28 cellular contexts compared by ENCODE assay signal in genomic region chr11:31690516-31690915, GRCh38.
"Had no signal": no experiment of that assay in that cellular context is flagged by ENCODE, and none has a peak within 500 bp of the region (broad histone marks: within the 10 kb centered on the region; RNA-seq: fewer than 3 reads in every experiment).

No MANE protein-coding gene starts in this region.

- DNase-seq: activated B cell treated with CpG ODN at 0.5 μM for 24 hours; activated CD4-positive, alpha-beta T cell treated with anti-CD3 and anti-CD28 coated beads for 48 hours; activated CD4-positive, alpha-beta T cell treated with anti-CD3 and anti-CD28 coated beads, Interleukin-2, amount 50 U/mL, for 1 hour; activated CD4-positive, alpha-beta T cell treated with anti-CD3 and anti-CD28 coated beads, Interleukin-2, amount 50 U/mL, for 48 hours; activated CD8-positive, alpha-beta memory T cell treated with anti-CD3 and anti-CD28 coated beads for 24 hours; activated CD8-positive, alpha-beta T cell treated with anti-CD3 and anti-CD28 coated beads for 36 hours; activated effector memory CD4-positive, alpha-beta T cell treated with Interleukin-2 at 50 U/mL for 16 hours; activated gamma-delta T cell treated with Interleukin-2 at 50 U/mL for 16 hours; activated naive CD4-positive, alpha-beta T cell treated with anti-CD3 and anti-CD28 coated beads, Interleukin-2, amount 50 U/mL, for 16 hours; activated naive CD4-positive, alpha-beta T cell treated with Interleukin-2 at 50 U/mL for 16 hours; activated T-cell treated with anti-CD3 and anti-CD28 coated beads, Interleukin-2, amount 50 U/mL, for 4 hours; amniotic stem cell; body of pancreas; colonic mucosa; effector CD8-positive, alpha-beta T cell; foreskin keratinocyte; gastrocnemius medialis; heart right ventricle; T-helper 1 cell; T-helper 17 cell; T1000; WERI-Rb-1 had no signal

- H3K27me3 ChIP-seq: body of pancreas, colonic mucosa, foreskin keratinocyte, gastrocnemius medialis, heart right ventricle had no signal

- H3K27ac Mint-ChIP-seq: activated B cell treated with CpG ODN at 0.5 μM for 24 hours; activated CD8-positive, alpha-beta T cell treated with anti-CD3 and anti-CD28 coated beads for 36 hours; activated naive CD8-positive, alpha-beta T cell; activated T-helper 17 cell treated with anti-CD3 and anti-CD28 coated beads, Interleukin-2, amount 50 U/mL, for 72 hours; T-helper 17 cell; T-helper 2 cell treated with Interferon-gamma antibody and Interleukin-4, amounts not matched to agents 5 μg/mL and 100 μg/mL, for 36 hours had no signal

- H3K9me3 ChIP-seq: body of pancreas, colonic mucosa, gastrocnemius medialis had no signal

- H3K4me1 Mint-ChIP-seq: activated B cell treated with CpG ODN at 0.5 μM for 24 hours; activated T-helper 17 cell treated with anti-CD3 and anti-CD28 coated beads, Interleukin-2, amount 50 U/mL, for 72 hours had no signal

- H3K27me3 Mint-ChIP-seq: activated B cell treated with CpG ODN at 0.5 μM for 24 hours; activated CD8-positive, alpha-beta T cell treated with anti-CD3 and anti-CD28 coated beads for 36 hours; activated naive CD8-positive, alpha-beta T cell; activated T-helper 17 cell treated with anti-CD3 and anti-CD28 coated beads, Interleukin-2, amount 50 U/mL, for 72 hours; T-helper 17 cell had no signal

- H3K36me3 ChIP-seq: colonic mucosa, gastrocnemius medialis, heart right ventricle, WERI-Rb-1 had no signal

- H3K4me3 ChIP-seq: body of pancreas, colonic mucosa, gastrocnemius medialis, heart right ventricle had no signal

- H3K4me3 Mint-ChIP-seq: activated B cell treated with CpG ODN at 0.5 μM for 24 hours; activated CD8-positive, alpha-beta T cell treated with anti-CD3 and anti-CD28 coated beads for 36 hours; activated naive CD8-positive, alpha-beta T cell; activated T-cell treated with anti-CD3 and anti-CD28 coated beads, Interleukin-2, amount 50 U/mL, for 4 hours; activated T-helper 17 cell treated with anti-CD3 and anti-CD28 coated beads, Interleukin-2, amount 50 U/mL, for 72 hours; T-helper 17 cell; T-helper 2 cell treated with Interferon-gamma antibody and Interleukin-4, amounts not matched to agents 5 μg/mL and 100 μg/mL, for 36 hours had no signal

- H3K27ac ChIP-seq: body of pancreas, colonic mucosa, foreskin keratinocyte, gastrocnemius medialis, heart right ventricle, WERI-Rb-1 had no signal

- FAIRE-seq: endometrium had no signal

- ATAC-seq: activated CD4-positive, CD25-positive, alpha-beta regulatory T cell treated with anti-CD3 and anti-CD28 coated beads, Interleukin-2, amount 50 U/mL, for 24 hours; activated CD8-positive, alpha-beta T cell treated with anti-CD3 and anti-CD28 coated beads for 36 hours; activated T-cell treated with anti-CD3 and anti-CD28 coated beads, Interleukin-2, amount 50 U/mL, for 4 hours; activated T-helper 17 cell treated with anti-CD3 and anti-CD28 coated beads, Interleukin-2, amount 50 U/mL, for 72 hours; body of pancreas; esophagus mucosa; foreskin keratinocyte; gastrocnemius medialis; heart right ventricle; T-helper 17 cell had no signal

- H3K4me1 ChIP-seq: colonic mucosa, foreskin keratinocyte, gastrocnemius medialis, heart right ventricle had no signal
